ENCODE assay signal across 8 cellular contexts in genomic region chr7:151876899-151877777, GRCh38. TPM values are rescaled to one million over a fixed set of nuclear protein-coding genes. Genes with fewer than 3 reads are reported as not detected.
DNase-seq lines count a peak whose midpoint lies in the region; ATAC-seq and TF ChIP-seq lines count a peak whose summit lies in the region.

TSS of gene PRKAG2 (minus strand) at chr7:151877115. CDS start at chr7:151876620, 495 bp downstream.

- intact Hi-C loops in activated naive CD4-positive, alpha-beta T cell treated with anti-CD3 and anti-CD28 coated beads for 36 hours (cut with micrococcal nuclease), result loop anchor here (1.0 to 10.0 kb wide), 8 partner anchors 60 to 798 kb away; partner anchors contain the start of genes GALNT11 and XRCC2

- no peaks in the 10 kb centered on the region for H3K79me2 ChIP-seq in parathyroid adenoma

- H2AFZ ChIP-seq in parathyroid adenoma, result peak within 1 kb of the TSS; percentile 95

- H3K27ac ChIP-seq in parathyroid adenoma (peak within 1 kb of the TSS; percentile 70), thymus (ENCODE audit: low read depth) (peak within 1 kb of the TSS; percentile 81)

- H3K36me3 ChIP-seq in parathyroid adenoma (ENCODE audit: control insufficient read depth, insufficient read depth, low read length) (no peaks in the 10 kb centered on the region), thymus (ENCODE audit: control insufficient read depth, insufficient read depth) (no peaks in the 10 kb centered on the region)

- H3K4me1 ChIP-seq in parathyroid adenoma (no peaks in the 10 kb centered on the region), thymus (ENCODE audit: control insufficient read depth, insufficient read depth, low read length) (peaks cover 4% of the 10 kb centered on the region)

- no peaks in the 10 kb centered on the region for H3K9me3 Mint-ChIP-seq in activated naive CD4-positive, alpha-beta T cell treated with anti-CD3 and anti-CD28 coated beads for 36 hours
- H3K9me3 Mint-ChIP-seq in glutamatergic neuron (ENCODE audit: unreplicated experiment), result peaks cover 2% of the 10 kb centered on the region

- H3K36me3 Mint-ChIP-seq in activated naive CD4-positive, alpha-beta T cell treated with anti-CD3 and anti-CD28 coated beads for 36 hours (ENCODE audit: low read depth), result no peaks in the 10 kb centered on the region
- no peaks in the 10 kb centered on the region for H3K36me3 Mint-ChIP-seq in glutamatergic neuron (ENCODE audit: unreplicated experiment)

- H3K27ac Mint-ChIP-seq in activated naive CD4-positive, alpha-beta T cell treated with anti-CD3 and anti-CD28 coated beads for 36 hours, result peak within 1 kb of the TSS; percentile 81
- peak within 1 kb of the TSS; percentile 70 for H3K27ac Mint-ChIP-seq in glutamatergic neuron (ENCODE audit: unreplicated experiment)

- peak within 1 kb of the TSS; percentile 95 for H3K4me2 ChIP-seq in parathyroid adenoma (ENCODE audit: low read length)

- ATAC-seq in GM19043 (IDR thresholded peaks at IDR 0.05; ENCODE audit: low read depth, unreplicated experiment) (peak; percentile 54), HG03571 (IDR thresholded peaks at IDR 0.05; ENCODE audit: unreplicated experiment) (peak; percentile 59)

- under 1% methylated on average over 95 of the region's 95 CpGs for WGBS in thymus

- H3K9ac ChIP-seq in parathyroid adenoma, result no peak within 1 kb of the TSS

- H3K9me3 ChIP-seq in parathyroid adenoma (ENCODE audit: control insufficient read depth, low read length), result no peaks in the 10 kb centered on the region
- no peaks in the 10 kb centered on the region for H3K9me3 ChIP-seq in thymus (ENCODE audit: control insufficient read depth)

- peak; percentile 65 for DNase-seq in AG08396 (ENCODE audit: low spot score)
- peak; percentile 28 for DNase-seq in RPMI7951 (ENCODE audit: low read depth)
- peak; percentile 63 for DNase-seq in activated naive CD4-positive, alpha-beta T cell treated with anti-CD3 and anti-CD28 coated beads for 36 hours
- peak; percentile 64 for DNase-seq in glutamatergic neuron

- H3K4me1 Mint-ChIP-seq in activated naive CD4-positive, alpha-beta T cell treated with anti-CD3 and anti-CD28 coated beads for 36 hours (ENCODE audit: low read depth), result peaks cover 10% of the 10 kb centered on the region
- H3K4me1 Mint-ChIP-seq in glutamatergic neuron (ENCODE audit: low read depth, unreplicated experiment), result no peaks in the 10 kb centered on the region

- H3K4me3 Mint-ChIP-seq in activated naive CD4-positive, alpha-beta T cell treated with anti-CD3 and anti-CD28 coated beads for 36 hours, result peak within 1 kb of the TSS; percentile 96
- peak within 1 kb of the TSS; percentile 90 for H3K4me3 Mint-ChIP-seq in glutamatergic neuron (ENCODE audit: unreplicated experiment)

- no peak for TF ChIP-seq CTCF in glutamatergic neuron (IDR thresholded peaks at IDR 0.05; ENCODE audit: partially characterized antibody, unreplicated experiment)
- TF ChIP-seq CTCF in parathyroid adenoma (IDR thresholded peaks at IDR 0.05), result no peak

- CTCF ChIA-PET in activated naive CD4-positive, alpha-beta T cell treated with anti-CD3 and anti-CD28 coated beads for 36 hours (lab: Charles Lee), result interaction anchor here (0.5 to 2.2 kb wide), 4 partner anchors 23 to 518 kb away, joined by 3 to 9 read pairs (median 4); no protein-coding TSS in a partner anchor

- H3K27me3 Mint-ChIP-seq in activated naive CD4-positive, alpha-beta T cell treated with anti-CD3 and anti-CD28 coated beads for 36 hours (ENCODE audit: low read depth), result no peaks in the 10 kb centered on the region
- no peaks in the 10 kb centered on the region for H3K27me3 Mint-ChIP-seq in glutamatergic neuron (ENCODE audit: unreplicated experiment)

- peak within 1 kb of the TSS; percentile 70 for H3K4me3 ChIP-seq in parathyroid adenoma (ENCODE audit: low read depth, low read length)
- peak within 1 kb of the TSS; percentile 69 for H3K4me3 ChIP-seq in thymus (ENCODE audit: low read length)

- H3K27me3 ChIP-seq in parathyroid adenoma (ENCODE audit: control insufficient read depth, insufficient read depth, low read length) (no peaks in the 10 kb centered on the region), thymus (ENCODE audit: control insufficient read depth, insufficient read depth) (peaks cover 32% of the 10 kb centered on the region)

RNA-seq across cellular contexts. Expression of gene PRKAG2, which starts in this region (rescaled TPM):
- 3.2 and 3.6 TPM in 2 replicates for total RNA-seq in RPMI7951 (2014; rRNA removed; shearing (Covaris generic))
- total RNA-seq in activated naive CD4-positive, alpha-beta T cell treated with anti-CD3 and anti-CD28 coated beads for 36 hours, result 10 to 100 TPM; 16.9 to 18.7 TPM
- total RNA-seq in glutamatergic neuron (ENCODE audit: unreplicated experiment), result 24.7 TPM
- 33.7 TPM for polyA plus RNA-seq in thymus

Comparison
In these comparisons a context has a peak if more than half of its experiments do, and no peak if none do; other contexts are left out.
1. Peak in every context shown above with its lines: DNase-seq, ATAC-seq, H3K4me3 ChIP-seq and H3K27ac ChIP-seq.